Comparison of ENCODE assay signal across 8 cellular contexts in genomic region chr22:50243704-50244419, GRCh38. TPM values are rescaled to one million over a fixed set of nuclear protein-coding genes. Genes with fewer than 3 reads are reported as not detected.
DNase-seq lines count a peak whose midpoint lies in the region; ATAC-seq and TF ChIP-seq lines count a peak whose summit lies in the region.

No MANE protein-coding gene starts in this region.

- H3K36me3 Mint-ChIP-seq in activated CD8-positive, alpha-beta T cell treated with anti-CD3 and anti-CD28 coated beads for 36 hours (ENCODE audit: low read depth), result peaks cover 24% of the 10 kb centered on the region
- peaks cover 0 to 3% (median 3%) of the 10 kb centered on the region in 3 donors for H3K36me3 Mint-ChIP-seq in immature natural killer cell

- DNase-seq in heart right ventricle (no peak), cardiac septum (ENCODE audit: low spot score) (no peak), immature natural killer cell (no peak), substantia nigra (lab: John Stamatoyannopoulos, UW) (no peak), SHP77 treated with DMSO at 0.1 percent for 48 hours (lab: John Stamatoyannopoulos, UW) (no peak)
- no peak for DNase-seq in activated CD8-positive, alpha-beta T cell treated with anti-CD3 and anti-CD28 coated beads for 36 hours
- no peak for DNase-seq in stimulated activated naive CD4-positive, alpha-beta T cell treated with Interleukin-2 at 50 U/mL for 16 hours (lab: John Stamatoyannopoulos, UW)

- peaks cover 0 to 50% (median 8%) of the 10 kb centered on the region in 9 donors for H3K36me3 ChIP-seq in heart right ventricle

- H3K27me3 Mint-ChIP-seq in activated CD8-positive, alpha-beta T cell treated with anti-CD3 and anti-CD28 coated beads for 36 hours, result no peaks in the 10 kb centered on the region
- peaks cover 5 to 11% (median 9%) of the 10 kb centered on the region in 3 donors for H3K27me3 Mint-ChIP-seq in immature natural killer cell (ENCODE audit: low read depth in 3 of 3)

- peak overlapping the region; percentile 85 for H3K4me3 Mint-ChIP-seq in activated CD8-positive, alpha-beta T cell treated with anti-CD3 and anti-CD28 coated beads for 36 hours
- peak overlapping the region; percentile 94 to 100 (median 97) for H3K4me3 Mint-ChIP-seq in immature natural killer cell

- ATAC-seq in heart right ventricle (peak in 1 of 8 donors; percentile 2), GM21381 (IDR thresholded peaks at IDR 0.05; ENCODE audit: unreplicated experiment) (no peak)
- ATAC-seq in activated CD8-positive, alpha-beta T cell treated with anti-CD3 and anti-CD28 coated beads for 36 hours, result no peak

- TF ChIP-seq CTCF in heart right ventricle (IDR thresholded peaks at IDR 0.05), result no peak
- no peak for TF ChIP-seq CTCF in activated CD8-positive, alpha-beta T cell treated with anti-CD3 and anti-CD28 coated beads for 36 hours (IDR thresholded peaks at IDR 0.05)

- peaks cover 34 to 60% (median 47%) of the 10 kb centered on the region in 9 donors for H3K4me1 ChIP-seq in heart right ventricle

- H3K27ac Mint-ChIP-seq in activated CD8-positive, alpha-beta T cell treated with anti-CD3 and anti-CD28 coated beads for 36 hours, result peak overlapping the region; percentile 99
- H3K27ac Mint-ChIP-seq in immature natural killer cell, result peak overlapping the region; percentile 95 to 99 (median 98)

- WGBS in heart right ventricle, 2 donors, result 18 to 20% methylated on average over 27 of the region's 27 CpGs

- intact Hi-C loops in heart right ventricle (cut with DNase I), result loop anchor here in 5 of 10 donors (2.0 to 10.0 kb wide), 4 partner anchors 99 to 378 kb away; partner anchors contain the start of genes LMF2 (in 4 of the 5), NCAPH2 (in 4 of the 5), PPP6R2 (in 2 of the 5) and SCO2 (in 1 of the 5)
- intact Hi-C loops in cardiac septum (cut with DNase I), result loop anchor here (10.0 kb wide), 1 partner anchor 261 kb away; the partner anchor contains the start of genes LMF2 and NCAPH2
- intact Hi-C loops in activated CD8-positive, alpha-beta T cell treated with anti-CD3 and anti-CD28 coated beads for 36 hours (cut with micrococcal nuclease), result no loop called here

- H3K4me3 ChIP-seq in heart right ventricle, result peak overlapping the region; percentile 68 to 100 (median 77)

- POLR2A ChIA-PET in activated CD8-positive, alpha-beta T cell treated with anti-CD3 and anti-CD28 coated beads for 36 hours (lab: Charles Lee), result interaction anchor here (0.6 to 1.7 kb wide), 11 partner anchors 19 to 294 kb away, joined by 3 to 9 read pairs (median 3); partner anchors contain the start of genes LMF2 and NCAPH2

- H3K27ac ChIP-seq in heart right ventricle (peak overlapping the region; percentile 28 to 96 (median 86)), substantia nigra (ENCODE audit: low read depth, low read length, poor library complexity, severe bottlenecking) (peak overlapping the region; percentile 89)

- H3K9me3 ChIP-seq in heart right ventricle, result no peaks in the 10 kb centered on the region

- no peaks in the 10 kb centered on the region for H3K9me3 Mint-ChIP-seq in activated CD8-positive, alpha-beta T cell treated with anti-CD3 and anti-CD28 coated beads for 36 hours
- no peaks in the 10 kb centered on the region for H3K9me3 Mint-ChIP-seq in immature natural killer cell

- peaks cover 24% of the 10 kb centered on the region for H3K4me1 Mint-ChIP-seq in activated CD8-positive, alpha-beta T cell treated with anti-CD3 and anti-CD28 coated beads for 36 hours (ENCODE audit: low read depth)
- H3K4me1 Mint-ChIP-seq in immature natural killer cell, result peaks cover 38 to 51% of the 10 kb centered on the region in 2 donors

- CTCF ChIA-PET in activated CD8-positive, alpha-beta T cell treated with anti-CD3 and anti-CD28 coated beads for 36 hours (lab: Charles Lee), result interaction anchor here (0.8 to 3.4 kb wide), 10 partner anchors 12 to 377 kb away, joined by 3 to 18 read pairs (median 4); partner anchors contain the start of genes MLC1 and SCO2

- H3K27me3 ChIP-seq in heart right ventricle, result no peaks in the 10 kb centered on the region

RNA-seq across cellular contexts. Expression of gene TUBGCP6, which starts 1.0 kb away (rescaled TPM):
- 10 to 100 TPM; 15.5 to 23.3 (median 18.5) TPM for total RNA-seq in heart right ventricle
- polyA plus RNA-seq in heart right ventricle, result 10 to 100 TPM; 14.2 to 40.7 TPM
- total RNA-seq in cardiac septum, result 22.8 TPM
- 10 to 100 TPM; 44.8 to 47.2 TPM for total RNA-seq in activated CD8-positive, alpha-beta T cell treated with anti-CD3 and anti-CD28 coated beads for 36 hours
- 10 to 100 TPM in 2 of 3 donors, 1 to 10 TPM in 1; 5.2 to 18.0 (median 12.4) TPM for polyA plus RNA-seq in immature natural killer cell

RNA-seq across cellular contexts. Expression of gene HDAC10, which starts 7.2 kb away (rescaled TPM):
- total RNA-seq in heart right ventricle, result 10 to 100 TPM in 6 of 10 donors, 1 to 10 TPM in 4; 7.1 to 16.7 (median 10.3) TPM
- 10 to 100 TPM in 1 of 2 donors, 1 to 10 TPM in 1; 7.9 to 20.3 TPM for polyA plus RNA-seq in heart right ventricle
- total RNA-seq in cardiac septum, result 13.1 TPM
- total RNA-seq in activated CD8-positive, alpha-beta T cell treated with anti-CD3 and anti-CD28 coated beads for 36 hours, result 10 to 100 TPM; 43.0 to 44.3 TPM
- polyA plus RNA-seq in immature natural killer cell, result 10 to 100 TPM in 2 of 3 donors, 1 to 10 TPM in 1; 10.0 to 13.4 (median 11.2) TPM

RNA-seq across cellular contexts. Expression of gene MAPK12, which starts 17.6 kb away (rescaled TPM):
- total RNA-seq in heart right ventricle (10 to 100 TPM; 10.6 to 21.9 (median 16.1) TPM), cardiac septum (32.5 TPM)
- polyA plus RNA-seq in heart right ventricle (10 to 100 TPM; 14.8 to 23.0 TPM), immature natural killer cell (under 1 TPM in 2 of 3 donors, not detected in 1; 0.13 to 0.31 TPM)
- total RNA-seq in activated CD8-positive, alpha-beta T cell treated with anti-CD3 and anti-CD28 coated beads for 36 hours, result 1 to 10 TPM; 7.9 to 9.2 TPM

RNA-seq across cellular contexts. Expression of gene MAPK11, which starts 26.3 kb away (rescaled TPM):
- total RNA-seq in heart right ventricle (10 to 100 TPM in 2 of 10 donors, 1 to 10 TPM in 8; 4.3 to 11.3 (median 7.1) TPM), cardiac septum (11.7 TPM)
- polyA plus RNA-seq in heart right ventricle (10 to 100 TPM; 11.6 to 18.0 TPM), immature natural killer cell (under 1 TPM in 2 of 3 donors, not detected in 1; 0.12 to 0.22 TPM)
- 1 to 10 TPM; 5.9 to 6.2 TPM for total RNA-seq in activated CD8-positive, alpha-beta T cell treated with anti-CD3 and anti-CD28 coated beads for 36 hours

RNA-seq across cellular contexts. Expression of gene SELENOO, which starts 43.1 kb away (rescaled TPM):
- 10 to 100 TPM in 9 of 10 donors, 1 to 10 TPM in 1; 9.6 to 24.6 (median 11.9) TPM for total RNA-seq in heart right ventricle
- 10 to 100 TPM; 22.6 to 29.8 TPM for polyA plus RNA-seq in heart right ventricle
- 12.7 TPM for total RNA-seq in cardiac septum
- total RNA-seq in activated CD8-positive, alpha-beta T cell treated with anti-CD3 and anti-CD28 coated beads for 36 hours, result 10 to 100 TPM; 24.0 to 25.5 TPM
- polyA plus RNA-seq in immature natural killer cell, result 1 to 10 TPM; 2.6 to 5.7 (median 3.6) TPM
